In genomic region chr11:46363455-46363920, GRCh38 we compare ENCODE assay signal across 10 cellular contexts. TPM values are rescaled to one million over a fixed set of nuclear protein-coding genes. Genes with fewer than 3 reads are reported as not detected.
A peak's percentile ranks its signal among the peaks of the same experiment; 100 is the strongest.
DNase-seq lines count a peak whose midpoint lies in the region; TF ChIP-seq lines count a peak whose summit lies in the region.
"Had no signal": no experiment of that assay in that cellular context is flagged by ENCODE, and none has a peak within 500 bp of the region (broad histone marks: within the 10 kb centered on the region; RNA-seq: fewer than 3 reads in every experiment).

No MANE protein-coding gene starts in this region.

- intact Hi-C loops in testis (cut with DNase I; ENCODE audit: low total_unique reads), result no loop called here

- H3K27me3 Mint-ChIP-seq in osteocyte (ENCODE audit: unreplicated experiment) (no peaks in the 10 kb centered on the region), progenitor cell of endocrine pancreas (no peaks in the 10 kb centered on the region)

- peaks cover 10% of the 10 kb centered on the region for H3K36me3 ChIP-seq in HAP-1 (replicated peaks)
- H3K36me3 ChIP-seq in testis (ENCODE audit: low read depth, missing control alignments), result no peaks in the 10 kb centered on the region

- DNase-seq in COLO829 (ENCODE audit: low spot score), result peak; percentile 90
- DNase-seq in SHP77 treated with DMSO at 0.1 percent for 48 hours (lab: John Stamatoyannopoulos, UW), result peak; percentile 49
- DNase-seq in fibroblast of villous mesenchyme (ENCODE audit: low read depth), result peak; percentile 44
- DNase-seq in osteocyte (ENCODE audit: extremely low spot score, unreplicated experiment), result no peak
- no peak for DNase-seq in HAP-1 (ENCODE audit: low spot score in 2 of 2)
- DNase-seq in NCI-H510A treated with DMSO at 0.1 percent for 48 hours (lab: John Stamatoyannopoulos, UW), result no peak
- DNase-seq in progenitor cell of endocrine pancreas (ENCODE audit: low spot score, unreplicated experiment), result no peak
- DNase-seq in testis, result no peak

- H3K4me3 ChIP-seq in fibroblast of villous mesenchyme (ENCODE audit: low read depth, low read length) (no peak overlapping the region), HAP-1 (no peak overlapping the region), testis (no peak overlapping the region)

- no peaks in the 10 kb centered on the region for H3K9me3 ChIP-seq in HAP-1
- no peaks in the 10 kb centered on the region for H3K9me3 ChIP-seq in testis

- H3K4me1 ChIP-seq in HAP-1, result no peaks in the 10 kb centered on the region
- H3K4me1 ChIP-seq in testis, result peaks cover 25% of the 10 kb centered on the region

- H3K4me3 Mint-ChIP-seq in osteocyte (ENCODE audit: unreplicated experiment) (no peak overlapping the region), progenitor cell of endocrine pancreas (ENCODE audit: low read depth) (no peak overlapping the region)

- peaks cover 55% of the 10 kb centered on the region for H3K4me1 Mint-ChIP-seq in osteocyte (ENCODE audit: unreplicated experiment)
- peaks cover 13% of the 10 kb centered on the region for H3K4me1 Mint-ChIP-seq in progenitor cell of endocrine pancreas (ENCODE audit: low read depth)

- no peaks in the 10 kb centered on the region for H3K27me3 ChIP-seq in HAP-1 (ENCODE audit: low read depth)
- H3K27me3 ChIP-seq in testis, result no peaks in the 10 kb centered on the region

- H3K27ac ChIP-seq in testis, result no peak overlapping the region

- H3K36me3 Mint-ChIP-seq in osteocyte (ENCODE audit: unreplicated experiment), result no peaks in the 10 kb centered on the region
- H3K36me3 Mint-ChIP-seq in progenitor cell of endocrine pancreas (ENCODE audit: insufficient read depth), result no peaks in the 10 kb centered on the region

- H3K9me3 Mint-ChIP-seq in osteocyte (ENCODE audit: unreplicated experiment), result no peaks in the 10 kb centered on the region
- no peaks in the 10 kb centered on the region for H3K9me3 Mint-ChIP-seq in progenitor cell of endocrine pancreas (ENCODE audit: low read depth)

- H3K27ac Mint-ChIP-seq in osteocyte (ENCODE audit: unreplicated experiment), result peak overlapping the region; percentile 97
- H3K27ac Mint-ChIP-seq in progenitor cell of endocrine pancreas, result no peak overlapping the region

- 70% methylated on average over 20 of the region's 20 CpGs; no CpG with 5 or more reads in 1 of the 2 donors for WGBS in testis, 2 donors

- TF ChIP-seq POLR2A in testis (IDR thresholded peaks at IDR 0.05), result no peak

- no peak for TF ChIP-seq CTCF in fibroblast of villous mesenchyme (IDR thresholded peaks at IDR 0.05; ENCODE audit: insufficient read depth, low read depth, low read length)
- peak; percentile 17 for TF ChIP-seq CTCF in osteocyte (IDR thresholded peaks at IDR 0.05)
- no peak for TF ChIP-seq CTCF in progenitor cell of endocrine pancreas (IDR thresholded peaks at IDR 0.05; ENCODE audit: unreplicated experiment)
- TF ChIP-seq CTCF in testis (IDR thresholded peaks at IDR 0.05), result no peak

- in situ Hi-C loops in HAP-1 (cut with MboI; ENCODE audit: low sequenced_read_pairs), result no loop called here

RNA-seq across cellular contexts. Expression of gene DGKZ, which starts 16.2 kb away (rescaled TPM):
- total RNA-seq in fibroblast of villous mesenchyme (50.1 and 63.1 TPM in 2 replicates), osteocyte (48.6 and 49.9 TPM in 2 replicates), progenitor cell of endocrine pancreas (55.1 and 58.3 TPM in 2 replicates), testis (100 to 1,000 TPM in 1 of 2 donors, 10 to 100 TPM in 1; 67.2 to 104 TPM)
- polyA plus RNA-seq in testis (ENCODE audit: insufficient read depth, low read depth, low replicate concordance), result 33.8 TPM

RNA-seq across cellular contexts. Expression of gene MDK, which starts 18.0 kb away (rescaled TPM):
- total RNA-seq in fibroblast of villous mesenchyme, result 11.7 and 30.0 TPM in 2 replicates
- total RNA-seq in osteocyte, result 163 and 171 TPM in 2 replicates
- total RNA-seq in progenitor cell of endocrine pancreas, result 1,921 and 2,040 TPM in 2 replicates
- 10 to 100 TPM; 14.4 to 14.5 TPM for total RNA-seq in testis
- polyA plus RNA-seq in testis (ENCODE audit: insufficient read depth, low read depth, low replicate concordance), result 51.5 TPM

RNA-seq across cellular contexts. Expression of gene CHRM4, which starts 28.1 kb away (rescaled TPM):
- total RNA-seq in fibroblast of villous mesenchyme, result under 0.01 TPM in 1 of 2 replicates, not detected in the other
- total RNA-seq in osteocyte, result 0.21 TPM in 1 of 2 replicates, not detected in the other
- total RNA-seq in progenitor cell of endocrine pancreas, result 0.51 and 0.81 TPM in 2 replicates
- total RNA-seq in testis, result 10 to 100 TPM in 1 of 2 donors, 1 to 10 TPM in 1; 7.2 to 19.5 TPM
- polyA plus RNA-seq in testis (ENCODE audit: insufficient read depth, low read depth, low replicate concordance), result 13.5 TPM
- total RNA-seq: activated CD8-positive, alpha-beta memory T cell treated with anti-CD3 and anti-CD28 coated beads for 36 hours had no signal
- polyA plus RNA-seq: keratinocyte had no signal

Comparison
In these comparisons a context has a peak if more than half of its experiments do, and no peak if none do; other contexts are left out.
1. DNase-seq: peak in COLO829 (single experiment), SHP77 treated with DMSO at 0.1 percent for 48 hours (single experiment) and fibroblast of villous mesenchyme (single experiment); none in osteocyte (single experiment), HAP-1 (0 of 2), NCI-H510A treated with DMSO at 0.1 percent for 48 hours (single experiment), progenitor cell of endocrine pancreas (single experiment) and testis (single experiment).
2. RNA of gene MDK, which starts 18.0 kb away (total RNA-seq): 1,921 to 2,040 TPM in progenitor cell of endocrine pancreas; 163 to 171 TPM in osteocyte, 14.4 to 14.5 TPM in testis and 11.7 to 30.0 TPM in fibroblast of villous mesenchyme; every median in the first group is over 10 times any median in the second.